Comparison of ENCODE assay signal across 37 cellular contexts in genomic region chr15:45397116-45397665, GRCh38.
"Had no signal": no experiment of that assay in that cellular context is flagged by ENCODE, and none has a peak within 500 bp of the region (broad histone marks: within the 10 kb centered on the region; RNA-seq: fewer than 3 reads in every experiment).

No MANE protein-coding gene starts in this region.

- H3K9me3 ChIP-seq: ascending aorta, breast epithelium had no signal

- H3K27ac ChIP-seq: ascending aorta, breast epithelium, KMS-11, RWPE1, VCaP had no signal

- H3K9me3 Mint-ChIP-seq: activated B cell treated with CpG ODN at 0.5 μM for 24 hours; activated CD4-positive, alpha-beta memory T cell treated with anti-CD3 and anti-CD28 coated beads for 36 hours; activated naive CD8-positive, alpha-beta T cell treated with anti-CD3 and anti-CD28 coated beads for 36 hours; T-cell had no signal

- FAIRE-seq: RCC 7860 had no signal

- H3K36me3 ChIP-seq: ascending aorta, breast epithelium had no signal

- ATAC-seq: PC-3, Right ventricle myocardium inferior, SK-N-SH treated with all-trans-retinoic acid at 6 μM for 48 hours, T-cell, T-helper 17 cell had no signal

- H3K27me3 ChIP-seq: ascending aorta, breast epithelium had no signal

- H3K27ac Mint-ChIP-seq: activated B cell treated with CpG ODN at 0.5 μM for 24 hours; activated CD4-positive, alpha-beta memory T cell treated with anti-CD3 and anti-CD28 coated beads for 36 hours; activated naive CD8-positive, alpha-beta T cell treated with anti-CD3 and anti-CD28 coated beads for 36 hours; T-cell; T-helper 17 cell had no signal

- H3K4me1 ChIP-seq: breast epithelium had no signal

- DNase-seq: activated B cell treated with CpG ODN at 0.5 μM for 24 hours; activated CD4-positive, alpha-beta memory T cell treated with anti-CD3 and anti-CD28 coated beads for 36 hours; activated CD4-positive, alpha-beta T cell treated with anti-CD3 and anti-CD28 coated beads for 4 hours; activated CD4-positive, alpha-beta T cell treated with anti-CD3 and anti-CD28 coated beads, Interleukin-2, amount 50 U/mL, for 1 hour; activated CD4-positive, CD25-positive, alpha-beta regulatory T cell treated with anti-CD3 and anti-CD28 coated beads, Interleukin-2, amount 50 U/mL, for 72 hours; activated CD8-positive, alpha-beta memory T cell treated with anti-CD3 and anti-CD28 coated beads, Interleukin-2, amount 50 U/mL, for 4 hours; activated effector memory CD4-positive, alpha-beta T cell treated with anti-CD3 and anti-CD28 coated beads, Interleukin-2, amount 50 U/mL, for 16 hours; activated naive CD4-positive, alpha-beta T cell; activated naive CD4-positive, alpha-beta T cell treated with anti-CD3 and anti-CD28 coated beads, Interleukin-2, amount 50 U/mL, for 16 hours; activated naive CD8-positive, alpha-beta T cell treated with anti-CD3 and anti-CD28 coated beads for 36 hours; activated T-cell treated with anti-CD3 and anti-CD28 coated beads, Interleukin-2, amount 50 U/mL, for 48 hours; amniotic stem cell; caudate nucleus; MV-4-11; NCI-H1092 treated with DMSO at 0.1 percent for 48 hours; NCI-H1417; NCI-H146; NCI-H187; NCI-H2029 treated with DMSO at 0.1 percent for 48 hours; NCI-H2107; NCI-H2171; NCI-H510A; NCI-H526; NCI-H748 treated with DMSO at 0.1 percent for 48 hours; NK-92 treated with Interleukin-12 subunit alpha and Interleukin-12 subunit beta, amount 100 ng/mL, for 24 hours; PC-3; SIG-M5; T-cell; T-helper 17 cell had no signal

- H3K27me3 Mint-ChIP-seq: activated B cell treated with CpG ODN at 0.5 μM for 24 hours had no signal

- H3K36me3 Mint-ChIP-seq: activated CD4-positive, alpha-beta memory T cell treated with anti-CD3 and anti-CD28 coated beads for 36 hours; activated naive CD8-positive, alpha-beta T cell treated with anti-CD3 and anti-CD28 coated beads for 36 hours had no signal

- H3K4me3 ChIP-seq: ascending aorta, breast epithelium had no signal

- H3K4me3 Mint-ChIP-seq: activated B cell treated with CpG ODN at 0.5 μM for 24 hours; activated CD4-positive, alpha-beta memory T cell treated with anti-CD3 and anti-CD28 coated beads for 36 hours; activated naive CD8-positive, alpha-beta T cell treated with anti-CD3 and anti-CD28 coated beads for 36 hours; T-cell; T-helper 17 cell had no signal
